ENCODE assay signal across 8 cellular contexts in genomic region chr1:83573776-83574175, GRCh38.
"Had no signal": no experiment of that assay in that cellular context is flagged by ENCODE, and none has a peak within 500 bp of the region (broad histone marks: within the 10 kb centered on the region; RNA-seq: fewer than 3 reads in every experiment).

No MANE protein-coding gene starts in this region.

- ATAC-seq: HCT116 had no signal

- H3K9me3 ChIP-seq: HAP-1 had no signal

- H3K27me3 Mint-ChIP-seq: IgD-negative memory B cell had no signal

- H3K9me3 Mint-ChIP-seq: IgD-negative memory B cell had no signal

- H3K4me3 ChIP-seq: HAP-1 had no signal

- H3K4me1 ChIP-seq: HAP-1 had no signal

- H3K36me3 ChIP-seq: HAP-1 had no signal

- H3K4me1 Mint-ChIP-seq: IgD-negative memory B cell had no signal

- FAIRE-seq: HTR-8/SVneo had no signal

- H3K27ac Mint-ChIP-seq: HFFc6, IgD-negative memory B cell had no signal

- DNase-seq: GOT3, H7, HFFc6, KBM-7 had no signal

- H3K4me3 Mint-ChIP-seq: HFFc6, IgD-negative memory B cell had no signal
